8 cellular contexts compared by ENCODE assay signal in genomic region chr2:11753886-11754704, GRCh38. TPM values are rescaled to one million over a fixed set of nuclear protein-coding genes. Genes with fewer than 3 reads are reported as not detected.
A peak's percentile ranks its signal among the peaks of the same experiment; 100 is the strongest.
DNase-seq lines count a peak whose midpoint lies in the region; ATAC-seq, FAIRE-seq and TF ChIP-seq lines count a peak whose summit lies in the region.

No MANE protein-coding gene starts in this region.

- CTCF ChIA-PET in activated CD4-positive, alpha-beta T cell treated with anti-CD3 and anti-CD28 coated beads, Interleukin-2, amount 10 ng/mL, durations not matched to agents 7 days and 5 days (lab: Charles Lee), result interaction anchor here (0.6 to 3.9 kb wide), 12 partner anchors 9 to 630 kb away, joined by 3 to 13 read pairs (median 4); partner anchors contain the start of gene LPIN1

- H3K9me3 Mint-ChIP-seq in activated CD4-positive, alpha-beta T cell treated with anti-CD3 and anti-CD28 coated beads, Interleukin-2, amount 10 ng/mL, durations not matched to agents 7 days and 5 days, result peaks cover 6% of the 10 kb centered on the region

- intact Hi-C loops in pancreas (cut with DNase I), result no loop called here

- POLR2A ChIA-PET in activated CD4-positive, alpha-beta T cell treated with anti-CD3 and anti-CD28 coated beads, Interleukin-2, amount 10 ng/mL, durations not matched to agents 7 days and 5 days (lab: Charles Lee), result interaction anchor here (0.7 kb wide), 1 partner anchor 8 kb away, joined by 5 read pairs; no protein-coding TSS in a partner anchor

- no peaks in the 10 kb centered on the region for H3K27me3 Mint-ChIP-seq in activated CD4-positive, alpha-beta T cell treated with anti-CD3 and anti-CD28 coated beads, Interleukin-2, amount 10 ng/mL, durations not matched to agents 7 days and 5 days

- no peak for FAIRE-seq in pancreas (lab: Jason Lieb, UNC)

- H3K9me3 ChIP-seq in effector memory CD4-positive, alpha-beta T cell (ENCODE audit: control insufficient read depth, low read length), result no peaks in the 10 kb centered on the region
- no peaks in the 10 kb centered on the region for H3K9me3 ChIP-seq in pancreas

- peak overlapping the region; percentile 24 for H3K4me3 ChIP-seq in effector memory CD4-positive, alpha-beta T cell (ENCODE audit: insufficient read depth, low read depth, low read length, poor library complexity, severe bottlenecking)
- H3K4me3 ChIP-seq in pancreas, result peak overlapping the region in 1 of 4 donors; percentile 3

- H3K36me3 ChIP-seq in effector memory CD4-positive, alpha-beta T cell (ENCODE audit: control insufficient read depth, insufficient read depth, low read length), result no peaks in the 10 kb centered on the region
- H3K36me3 ChIP-seq in pancreas, result no peaks in the 10 kb centered on the region

- H3K4me3 Mint-ChIP-seq in activated CD4-positive, alpha-beta T cell treated with anti-CD3 and anti-CD28 coated beads, Interleukin-2, amount 10 ng/mL, durations not matched to agents 7 days and 5 days, result peak overlapping the region; percentile 65

- H3K27me3 ChIP-seq in effector memory CD4-positive, alpha-beta T cell (replicated peaks; ENCODE audit: control insufficient read depth, insufficient read depth, low read length, poor library complexity, severe bottlenecking), result no peaks in the 10 kb centered on the region
- no peaks in the 10 kb centered on the region for H3K27me3 ChIP-seq in pancreas

- peak overlapping the region; percentile 79 for H3K27ac ChIP-seq in effector memory CD4-positive, alpha-beta T cell (ENCODE audit: insufficient read depth, low read length, poor library complexity, severe bottlenecking)
- H3K27ac ChIP-seq in pancreas, result peak overlapping the region; percentile 40 to 94 (median 80)

- ATAC-seq in GM18499 (IDR thresholded peaks at IDR 0.05; ENCODE audit: insufficient read depth, unreplicated experiment), result peak; percentile 3
- ATAC-seq in HG02759 (IDR thresholded peaks at IDR 0.05; ENCODE audit: unreplicated experiment), result peak; percentile 32
- peak; percentile 45 to 81 (median 58) for ATAC-seq in pancreas

- peaks cover 26% of the 10 kb centered on the region for H3K36me3 Mint-ChIP-seq in activated CD4-positive, alpha-beta T cell treated with anti-CD3 and anti-CD28 coated beads, Interleukin-2, amount 10 ng/mL, durations not matched to agents 7 days and 5 days (ENCODE audit: low read depth)

- peak overlapping the region; percentile 94 for H3K27ac Mint-ChIP-seq in activated CD4-positive, alpha-beta T cell treated with anti-CD3 and anti-CD28 coated beads, Interleukin-2, amount 10 ng/mL, durations not matched to agents 7 days and 5 days

- H3K4me1 Mint-ChIP-seq in activated CD4-positive, alpha-beta T cell treated with anti-CD3 and anti-CD28 coated beads, Interleukin-2, amount 10 ng/mL, durations not matched to agents 7 days and 5 days, result peaks cover 91% of the 10 kb centered on the region

- WGBS in pancreas, 2 donors, result 35 to 39% methylated on average over 15 of the region's 15 CpGs

- DNase-seq in NCI-H187 treated with DMSO at 0.1 percent for 48 hours (lab: John Stamatoyannopoulos, UW), result peak; percentile 93
- peak; percentile 64 for DNase-seq in activated CD4-positive, alpha-beta T cell treated with anti-CD3 and anti-CD28 coated beads, Interleukin-2, amount 10 ng/mL, durations not matched to agents 7 days and 5 days
- peak; percentile 49 to 75 (median 64) for DNase-seq in effector memory CD4-positive, alpha-beta T cell
- DNase-seq in pancreas, result no peak
- no peak for DNase-seq in NCI-H2171 treated with DMSO at 0.1 percent for 48 hours (lab: John Stamatoyannopoulos, UW)
- DNase-seq in cerebellum (ENCODE audit: low spot score), result no peak

- TF ChIP-seq CTCF in pancreas (IDR thresholded peaks at IDR 0.05), result no peak

- peaks cover 64% of the 10 kb centered on the region for H3K4me1 ChIP-seq in effector memory CD4-positive, alpha-beta T cell (ENCODE audit: control insufficient read depth, insufficient read depth, low read length, poor library complexity, severe bottlenecking)
- H3K4me1 ChIP-seq in pancreas, result peaks cover 13 to 18% (median 13%) of the 10 kb centered on the region in 3 donors

RNA-seq across cellular contexts. Expression of gene LPIN1, which starts 7.7 kb away (rescaled TPM):
- total RNA-seq in activated CD4-positive, alpha-beta T cell treated with anti-CD3 and anti-CD28 coated beads, Interleukin-2, amount 10 ng/mL, durations not matched to agents 7 days and 5 days, result 10 to 100 TPM; 58.9 to 62.2 TPM
- total RNA-seq in pancreas (10 to 100 TPM in 3 of 6 donors, 1 to 10 TPM in 3; 7.4 to 16.5 (median 10.0) TPM), cerebellum (45.2 TPM)
- 1 to 10 TPM; 7.7 to 10.0 TPM for polyA plus RNA-seq in pancreas

Comparison
In these comparisons a context has a peak if more than half of its experiments do, and no peak if none do; other contexts are left out.
1. ATAC-seq: peak in every context shown above with its lines; median percentile 58 in pancreas; 32 in HG02759; 3 in GM18499.
2. DNase-seq: peak in NCI-H187 treated with DMSO at 0.1 percent for 48 hours (single experiment), activated CD4-positive, alpha-beta T cell treated with anti-CD3 and anti-CD28 coated beads, Interleukin-2, amount 10 ng/mL, durations not matched to agents 7 days and 5 days (single experiment) and effector memory CD4-positive, alpha-beta T cell (3 of 3); none in pancreas (0 of 6), NCI-H2171 treated with DMSO at 0.1 percent for 48 hours (single experiment) and cerebellum (single experiment).